ENCODE assay signal across 10 cellular contexts in the genomic region with DNA sequence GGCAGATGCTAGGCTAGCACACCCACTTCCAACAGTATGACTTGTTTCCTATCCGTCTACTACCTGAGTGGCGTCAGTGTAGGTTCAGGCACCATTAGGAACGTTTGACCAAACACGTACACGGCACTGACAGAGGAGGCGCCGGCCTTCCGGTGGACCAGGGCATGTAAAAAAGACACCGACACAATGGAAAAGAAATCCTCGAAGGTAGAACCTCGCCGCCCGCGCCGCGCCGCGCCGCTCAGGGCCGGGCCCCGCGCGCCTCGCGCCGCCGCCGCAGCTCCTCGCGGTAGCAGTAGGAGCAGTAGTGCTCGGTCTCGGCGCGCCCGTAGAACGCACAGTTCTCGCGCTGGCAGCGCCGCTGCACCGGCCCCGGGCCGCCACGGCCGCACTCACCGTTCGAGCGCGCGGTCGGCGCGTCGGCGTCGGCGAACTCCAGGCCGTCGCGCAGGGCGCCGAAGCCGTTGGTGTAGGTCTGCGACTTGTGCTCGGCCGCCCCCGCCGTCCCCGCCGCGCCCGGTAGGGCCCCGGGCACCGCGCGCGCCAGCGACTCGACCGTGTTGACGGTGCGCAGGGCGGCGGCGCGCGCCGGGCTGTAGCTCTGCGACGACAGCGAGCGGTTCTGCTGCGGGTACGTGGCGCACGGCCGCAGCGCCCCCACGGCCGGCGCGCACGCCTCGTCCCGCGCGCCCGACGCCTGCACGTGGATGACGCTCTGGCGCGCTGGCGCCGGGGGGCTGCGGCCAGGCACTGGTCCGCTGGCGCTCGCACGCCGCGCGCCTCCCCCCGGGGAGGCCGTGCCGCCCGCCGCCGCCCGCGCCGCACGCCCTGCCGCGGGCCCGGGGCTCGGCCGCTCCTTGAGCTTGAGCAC.
A peak's percentile ranks its signal among the peaks of the same experiment; 100 is the strongest.
DNase-seq lines count a peak whose midpoint lies in the region; ATAC-seq lines count a peak whose summit lies in the region.
"Had no signal": no experiment of that assay in that cellular context is flagged by ENCODE, and none has a peak within 500 bp of the region (broad histone marks: within the 10 kb centered on the region; RNA-seq: fewer than 3 reads in every experiment).

No MANE protein-coding gene starts in this region.

- H3K4me1 ChIP-seq in CD4-positive, alpha-beta memory T cell (ENCODE audit: insufficient read depth, low read length), result peaks cover 46% of the 10 kb centered on the region
- peaks cover 0 to 4% of the 10 kb centered on the region in 2 donors for H3K4me1 ChIP-seq in neuronal stem cell (ENCODE audit: control insufficient read depth in 2 of 2, insufficient read depth in 1 of 2, low read depth in 1 of 2, low read length in 2 of 2)

- H3K4me1 Mint-ChIP-seq in CD4-positive, alpha-beta memory T cell, result peaks cover 21 to 69% (median 39%) of the 10 kb centered on the region in 4 donors
- peaks cover 59% of the 10 kb centered on the region for H3K4me1 Mint-ChIP-seq in activated CD4-positive, alpha-beta T cell treated with anti-CD3 and anti-CD28 coated beads for 36 hours
- peaks cover 47 to 50% of the 10 kb centered on the region in 2 donors for H3K4me1 Mint-ChIP-seq in effector memory CD8-positive, alpha-beta T cell (ENCODE audit: low read depth in 2 of 2)

- peak overlapping the region; percentile 70 for H3K18ac ChIP-seq in neuronal stem cell (ENCODE audit: low read length)

- no peak overlapping the region for H2BK120ac ChIP-seq in neuronal stem cell (ENCODE audit: low read depth, low read length)

- no peak overlapping the region for H4K91ac ChIP-seq in neuronal stem cell (ENCODE audit: low read depth, low read length, poor library complexity)

- H4K8ac ChIP-seq in neuronal stem cell (ENCODE audit: low read depth, low read length), result peak overlapping the region; percentile 17

- CTCF ChIA-PET in CD4-positive, alpha-beta memory T cell (lab: Charles Lee; ENCODE audit: partially characterized antibody), result interaction anchor here (0.8 to 4.4 kb wide), 12 partner anchors 10 to 283 kb away, joined by 3 to 28 read pairs (median 5); no protein-coding TSS in a partner anchor
- CTCF ChIA-PET in activated CD4-positive, alpha-beta T cell treated with anti-CD3 and anti-CD28 coated beads for 36 hours (lab: Charles Lee), result interaction anchor here (0.5 to 1.4 kb wide), 9 partner anchors 8 to 141 kb away, joined by 3 to 6 read pairs (median 3); no protein-coding TSS in a partner anchor

- peak overlapping the region; percentile 91 to 96 (median 96) for H3K4me3 Mint-ChIP-seq in CD4-positive, alpha-beta memory T cell
- H3K4me3 Mint-ChIP-seq in activated CD4-positive, alpha-beta T cell treated with anti-CD3 and anti-CD28 coated beads for 36 hours, result peak overlapping the region; percentile 85
- H3K4me3 Mint-ChIP-seq in effector memory CD8-positive, alpha-beta T cell, result peak overlapping the region; percentile 86 to 91

- POLR2A ChIA-PET in CD4-positive, alpha-beta memory T cell (lab: Charles Lee; ENCODE audit: partially characterized antibody), result interaction anchor here (0.6 to 7.0 kb wide), 30 partner anchors 10 to 282 kb away, joined by 3 to 128 read pairs (median 4); partner anchors contain the start of gene KLF13
- POLR2A ChIA-PET in activated CD4-positive, alpha-beta T cell treated with anti-CD3 and anti-CD28 coated beads for 36 hours (lab: Charles Lee), result interaction anchor here (0.6 to 1.8 kb wide), 2 partner anchors 24 to 117 kb away, joined by 3 to 7 read pairs; no protein-coding TSS in a partner anchor

- no peak overlapping the region for H3K9ac ChIP-seq in neuronal stem cell (ENCODE audit: low read depth, low read length, poor library complexity)

- H3K79me1 ChIP-seq in neuronal stem cell (ENCODE audit: low read depth, low read length), result peaks cover 3% of the 10 kb centered on the region

- peak; percentile 48 to 64 (median 56) for DNase-seq in CD4-positive, alpha-beta memory T cell
- DNase-seq in activated CD4-positive, alpha-beta T cell treated with anti-CD3 and anti-CD28 coated beads for 36 hours, result peak; percentile 84
- peak; percentile 29 to 45 (median 45) for DNase-seq in effector memory CD8-positive, alpha-beta T cell
- no peak for DNase-seq in neuronal stem cell (ENCODE audit: low spot score)
- DNase-seq in superior temporal gyrus (ENCODE audit: extremely low spot score), result no peak
- no peak for DNase-seq in NCI-H146 treated with DMSO at 0.1 percent for 48 hours (lab: John Stamatoyannopoulos, UW; ENCODE audit: unreplicated experiment)
- DNase-seq in DMS153 treated with DMSO at 0.1 percent for 48 hours (lab: John Stamatoyannopoulos, UW; ENCODE audit: unreplicated experiment), result no peak

- no peak overlapping the region for H2AK5ac ChIP-seq in neuronal stem cell (ENCODE audit: low read depth, low read length)

- no peaks in the 10 kb centered on the region for H3K9me3 Mint-ChIP-seq in CD4-positive, alpha-beta memory T cell
- H3K9me3 Mint-ChIP-seq in activated CD4-positive, alpha-beta T cell treated with anti-CD3 and anti-CD28 coated beads for 36 hours (ENCODE audit: low read depth), result no peaks in the 10 kb centered on the region
- H3K9me3 Mint-ChIP-seq in effector memory CD8-positive, alpha-beta T cell, result no peaks in the 10 kb centered on the region

- H3K4me2 ChIP-seq in neuronal stem cell (ENCODE audit: insufficient read depth, low read length, poor library complexity, severe bottlenecking), result peak overlapping the region; percentile 66

- no peak overlapping the region for H3K27ac ChIP-seq in CD4-positive, alpha-beta memory T cell (ENCODE audit: low read depth, low read length)
- H3K27ac ChIP-seq in neuronal stem cell (replicated peaks; ENCODE audit: low read length), result no peak overlapping the region
- H3K27ac ChIP-seq: ovary, SK-N-MC had no signal

- no peak overlapping the region for H3K4ac ChIP-seq in neuronal stem cell (ENCODE audit: low read length)

- H3K27me3 Mint-ChIP-seq in CD4-positive, alpha-beta memory T cell, result no peaks in the 10 kb centered on the region
- H3K27me3 Mint-ChIP-seq in activated CD4-positive, alpha-beta T cell treated with anti-CD3 and anti-CD28 coated beads for 36 hours, result peaks cover 3% of the 10 kb centered on the region
- H3K27me3 Mint-ChIP-seq in effector memory CD8-positive, alpha-beta T cell, result no peaks in the 10 kb centered on the region

- ATAC-seq in activated CD4-positive, alpha-beta T cell treated with anti-CD3 and anti-CD28 coated beads for 36 hours, result peak; percentile 80
- peak; percentile 67 for ATAC-seq in effector memory CD8-positive, alpha-beta T cell (replicated peaks)
- no peak for ATAC-seq in HG03520 (IDR thresholded peaks at IDR 0.05; ENCODE audit: unreplicated experiment)

- no peak overlapping the region for H3K23ac ChIP-seq in neuronal stem cell (ENCODE audit: low read depth, low read length, poor library complexity)

- H3K36me3 Mint-ChIP-seq in CD4-positive, alpha-beta memory T cell, result peaks cover 0 to 5% of the 10 kb centered on the region in 2 donors
- H3K36me3 Mint-ChIP-seq in activated CD4-positive, alpha-beta T cell treated with anti-CD3 and anti-CD28 coated beads for 36 hours (ENCODE audit: low read depth), result peaks cover 34% of the 10 kb centered on the region
- H3K36me3 Mint-ChIP-seq in effector memory CD8-positive, alpha-beta T cell (ENCODE audit: insufficient read depth), result peaks cover 23% of the 10 kb centered on the region

- H2BK5ac ChIP-seq in neuronal stem cell (ENCODE audit: low read length), result no peak overlapping the region

- H2BK15ac ChIP-seq in neuronal stem cell (ENCODE audit: low read length), result no peak overlapping the region

- H3K14ac ChIP-seq in neuronal stem cell (ENCODE audit: low read length), result peak overlapping the region; percentile 33

- no peak overlapping the region for H2BK12ac ChIP-seq in neuronal stem cell (ENCODE audit: low read length)

- H3K36me3 ChIP-seq in CD4-positive, alpha-beta memory T cell (ENCODE audit: insufficient read depth, low read length), result no peaks in the 10 kb centered on the region
- H3K36me3 ChIP-seq in neuronal stem cell (replicated peaks in 1 of 2; ENCODE audit: control insufficient read depth in 2 of 2, insufficient read depth in 2 of 2, low read length in 2 of 2), result no peaks in the 10 kb centered on the region
- H3K36me3 ChIP-seq: ovary had no signal

- H3K4me3 ChIP-seq in CD4-positive, alpha-beta memory T cell (ENCODE audit: low read length in 2 of 2), result peak overlapping the region in 1 of 2 donors; percentile 29
- peak overlapping the region in 1 of 2 donors; percentile 76 for H3K4me3 ChIP-seq in neuronal stem cell (ENCODE audit: low read length in 2 of 2)
- H3K4me3 ChIP-seq: ovary, SK-N-MC had no signal

- no peaks in the 10 kb centered on the region for H3K27me3 ChIP-seq in CD4-positive, alpha-beta memory T cell (ENCODE audit: insufficient read depth, low read length)
- peaks cover 4 to 45% (median 22%) of the 10 kb centered on the region in 3 experiments for H3K27me3 ChIP-seq in neuronal stem cell (ENCODE audit: control insufficient read depth in 3 of 3, insufficient read depth in 3 of 3, low read depth in 1 of 3, low read length in 3 of 3)
- H3K27me3 ChIP-seq: ovary had no signal

- H3K27ac Mint-ChIP-seq in CD4-positive, alpha-beta memory T cell, result peak overlapping the region; percentile 75 to 97 (median 92)
- peak overlapping the region; percentile 94 for H3K27ac Mint-ChIP-seq in activated CD4-positive, alpha-beta T cell treated with anti-CD3 and anti-CD28 coated beads for 36 hours
- H3K27ac Mint-ChIP-seq in effector memory CD8-positive, alpha-beta T cell, result peak overlapping the region; percentile 90 to 95

- WGBS in neuronal stem cell (ENCODE audit: extremely low coverage in 2 of 2, insufficient read length in 2 of 2, insufficient replicate concordance in 1 of 2), 2 donors, result no CpG with 5 or more reads among the region's 138 CpGs

- H3K9me3 ChIP-seq in CD4-positive, alpha-beta memory T cell (ENCODE audit: control insufficient read depth in 1 of 2, low read length in 2 of 2), result no peaks in the 10 kb centered on the region
- peaks cover 0 to 14% of the 10 kb centered on the region in 2 donors for H3K9me3 ChIP-seq in neuronal stem cell (replicated peaks in 1 of 2; ENCODE audit: control insufficient read depth in 2 of 2, insufficient read depth in 1 of 2, low read depth in 1 of 2, low read length in 2 of 2)
- H3K9me3 ChIP-seq: ovary had no signal

- intact Hi-C loops in CD4-positive, alpha-beta memory T cell (cut with micrococcal nuclease), result loop anchor here (1.0 kb wide), 2 partner anchors 48 to 117 kb away; no protein-coding TSS in a partner anchor
- intact Hi-C loops in activated CD4-positive, alpha-beta T cell treated with anti-CD3 and anti-CD28 coated beads for 36 hours (cut with DNase I, micrococcal nuclease), result loop anchor here (1.0 to 10.0 kb wide), 8 partner anchors 10 to 858 kb away; partner anchors contain the start of genes MTMR10 (in 2 of the 2), ARHGAP11B (in 1 of the 2), FAN1 (in 1 of the 2) and KLF13 (in 1 of the 2)

- no peak overlapping the region for H2AFZ ChIP-seq in neuronal stem cell (ENCODE audit: low read length)

Comparison
In these comparisons a context has a peak if more than half of its experiments do, and no peak if none do; other contexts are left out.
1. DNase-seq: peak in CD4-positive, alpha-beta memory T cell (5 of 5), activated CD4-positive, alpha-beta T cell treated with anti-CD3 and anti-CD28 coated beads for 36 hours (single experiment) and effector memory CD8-positive, alpha-beta T cell (3 of 3); none in neuronal stem cell (single experiment), superior temporal gyrus (single experiment), NCI-H146 treated with DMSO at 0.1 percent for 48 hours (single experiment) and DMS153 treated with DMSO at 0.1 percent for 48 hours (single experiment).
2. Peak in every context shown above with its lines, with median percentiles within 50 percentile points of each other: H3K27ac Mint-ChIP-seq and H3K4me3 Mint-ChIP-seq.